Comparison of ENCODE assay signal across 8 cellular contexts in genomic region chr6:29632789-29633531, GRCh38. TPM values are rescaled to one million over a fixed set of nuclear protein-coding genes. Genes with fewer than 3 reads are reported as not detected.
A peak's percentile ranks its signal among the peaks of the same experiment; 100 is the strongest.
DNase-seq lines count a peak whose midpoint lies in the region; ATAC-seq and TF ChIP-seq lines count a peak whose summit lies in the region.

Gene GABBR1 (minus strand): TSS chr6:29633183. CDS start chr6:29632385, 798 bp downstream.

- H3K4me1 ChIP-seq in HUES6 (ENCODE audit: control insufficient read depth, insufficient read depth, low read length) (peaks cover 38% of the 10 kb centered on the region), OCI-LY7 (ENCODE audit: insufficient read depth, low read length, poor library complexity, severe bottlenecking) (peaks cover 38% of the 10 kb centered on the region), mononuclear cell (ENCODE audit: insufficient read depth, low read length) (peaks cover 49% of the 10 kb centered on the region)

- H3K27ac ChIP-seq in HUES6 (ENCODE audit: low read depth, low read length) (peak within 1 kb of the TSS; percentile 73; the same call in 1 of the 2 replicates), OCI-LY7 (ENCODE audit: low read depth, low read length, poor library complexity, severe bottlenecking) (peak within 1 kb of the TSS; percentile 10)

- no peaks in the 10 kb centered on the region for H3K9me3 ChIP-seq in HUES6 (ENCODE audit: control insufficient read depth, insufficient read depth, low read depth, low read length)
- H3K9me3 ChIP-seq in OCI-LY7 (ENCODE audit: low read length) = no peaks in the 10 kb centered on the region
- no peaks in the 10 kb centered on the region for H3K9me3 ChIP-seq in mononuclear cell (ENCODE audit: low read depth, low read length)

- DNase-seq in AG10803 (ENCODE audit: low read depth) = peak; percentile 85
- peak; percentile 70 for DNase-seq in OCI-LY7 (ENCODE audit: low spot score)
- peak; percentile 70 for DNase-seq in activated T-cell treated with anti-CD3 and anti-CD28 coated beads for 48 hours (ENCODE audit: low read depth)
- peak; percentile 90 for DNase-seq in epithelial cell of esophagus (ENCODE audit: low read depth)
- peak; percentile 57 to 61 for DNase-seq in stimulated activated CD8-positive, alpha-beta memory T cell treated with anti-CD3 and anti-CD28 coated beads, Interleukin-2, amount 100 ng/mL, for 48 hours (ENCODE audit: low read depth in 2 of 2)

- peak within 1 kb of the TSS; percentile 75 for H3K9ac ChIP-seq in HUES6 (ENCODE audit: low read length)

- no peaks in the 10 kb centered on the region; the same call in 1 of the 2 replicates for H4K20me1 ChIP-seq in OCI-LY7 (ENCODE audit: insufficient read depth, low read length)

- peak within 1 kb of the TSS; percentile 42 for H2AFZ ChIP-seq in OCI-LY7 (ENCODE audit: low read length)

- intact Hi-C loops in OCI-LY7 (cut with micrococcal nuclease; ENCODE audit: unreplicated experiment) = no loop called here

- no peaks in the 10 kb centered on the region for H3K79me2 ChIP-seq in OCI-LY7 (ENCODE audit: insufficient read depth, low read depth, low read length)

- CTCF ChIA-PET in OCI-LY7 (lab: Charles Lee; ENCODE audit: unreplicated experiment) = interaction anchor here (0.6 to 2.1 kb wide), 4 partner anchors 17 to 357 kb away, joined by 3 to 8 read pairs (median 4); no protein-coding TSS in a partner anchor

- H3K27me3 ChIP-seq in HUES6 (ENCODE audit: control insufficient read depth, insufficient read depth, low read length) = no peaks in the 10 kb centered on the region
- H3K27me3 ChIP-seq in mononuclear cell (ENCODE audit: insufficient read depth, low read length) = peaks cover 28% of the 10 kb centered on the region

- peak; percentile 63 for ATAC-seq in GM19372 (IDR thresholded peaks at IDR 0.05; ENCODE audit: low read depth, unreplicated experiment)

- H3K4me2 ChIP-seq in OCI-LY7 (ENCODE audit: low read length) = peak within 1 kb of the TSS; percentile 90

- peak within 1 kb of the TSS; percentile 75 for H3K4me3 ChIP-seq in AG10803 (ENCODE audit: low read length)
- peak within 1 kb of the TSS; percentile 64 for H3K4me3 ChIP-seq in HUES6 (ENCODE audit: low read depth, low read length)
- peak within 1 kb of the TSS; percentile 77 for H3K4me3 ChIP-seq in OCI-LY7 (ENCODE audit: low read depth, low read length, poor library complexity, severe bottlenecking)
- H3K4me3 ChIP-seq in epithelial cell of esophagus (ENCODE audit: low read length) = peak within 1 kb of the TSS; percentile 57
- peak within 1 kb of the TSS; percentile 57 for H3K4me3 ChIP-seq in mononuclear cell (ENCODE audit: low read length)

- POLR2A ChIA-PET in OCI-LY7 (lab: Charles Lee) = interaction anchor here (0.6 to 0.7 kb wide), 2 partner anchors 16 to 59 kb away, joined by 4 to 6 read pairs; no protein-coding TSS in a partner anchor

- BruUV-seq in OCI-LY7 (replicated peaks; lab: Mats Ljungman, UMichigan) = no TSS peak

- no peak for TF ChIP-seq CTCF in AG10803 (conservative IDR thresholded peaks at IDR 0.05; ENCODE audit: low read length)
- no peak for TF ChIP-seq CTCF in OCI-LY7 (conservative IDR thresholded peaks at IDR 0.05; ENCODE audit: low read length)
- no peak for TF ChIP-seq CTCF in epithelial cell of esophagus (IDR thresholded peaks at IDR 0.05; ENCODE audit: insufficient read depth, low read depth, low read length, missing control alignments)

- no peaks in the 10 kb centered on the region for H3K9me2 ChIP-seq in OCI-LY7 (ENCODE audit: insufficient read depth, low read length)

- H3K36me3 ChIP-seq in HUES6 (ENCODE audit: control insufficient read depth, insufficient read depth, low read length) (no peaks in the 10 kb centered on the region), OCI-LY7 (ENCODE audit: insufficient read depth, low read length) (no peaks in the 10 kb centered on the region)

RNA-seq across cellular contexts. Expression of gene GABBR1, which starts in this region (rescaled TPM):
- total RNA-seq in OCI-LY7 (2014; rRNA removed; shearing (Covaris generic)) = 12.9 and 21.6 TPM in 2 replicates
- 33.6 and 37.1 TPM in 2 replicates for total RNA-seq in OCI-LY7 (2022)
- 18.6 TPM for total RNA-seq in mononuclear cell

Comparison
In these comparisons a context has a peak if more than half of its experiments do, and no peak if none do; other contexts are left out.
1. Peak in every context shown above with its lines: DNase-seq, ATAC-seq, H3K4me3 ChIP-seq and H3K27ac ChIP-seq.